Comparison of ENCODE assay signal across 1 cellular context in the genomic region with DNA sequence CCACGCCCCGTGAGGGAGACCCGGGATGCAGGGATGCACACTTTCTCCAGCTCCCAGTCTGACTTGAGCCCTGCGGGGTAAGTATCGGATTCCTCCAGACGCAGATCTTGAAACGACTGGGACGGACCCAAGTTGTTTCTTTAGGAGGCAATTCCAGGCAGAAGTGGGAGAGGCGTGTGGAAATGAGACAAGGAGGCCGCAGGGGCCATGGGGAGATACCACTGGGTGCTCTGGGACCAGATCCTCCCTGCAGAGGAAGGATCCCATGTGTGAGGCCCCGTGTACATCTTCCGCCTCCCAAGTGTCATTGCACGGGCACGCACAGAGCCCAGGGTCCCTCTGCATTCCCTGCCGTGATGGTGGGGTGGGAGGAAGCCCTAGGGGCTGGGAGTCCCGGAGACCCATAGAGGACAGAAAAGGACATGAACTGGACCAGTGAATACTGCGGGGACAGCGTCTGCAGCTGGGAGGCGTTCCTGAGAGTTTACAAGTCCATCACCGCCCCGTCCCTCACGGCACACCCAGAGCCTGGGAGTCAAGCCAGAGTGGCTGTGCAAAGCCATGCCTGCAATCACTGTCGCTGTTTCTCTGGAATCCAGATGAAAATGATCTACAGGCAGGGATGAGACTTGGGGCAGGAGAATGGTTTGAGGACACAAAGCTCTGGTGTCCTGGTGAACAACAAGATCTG.
TF ChIP-seq lines count a peak whose summit lies in the region.

No MANE protein-coding gene starts in this region.

TF ChIP-seq in H1, 55 proteins besides CTCF, POLR2A, EP300 and RAD21 (continued from another document):
- TF ChIP-seq, protein P1, sequence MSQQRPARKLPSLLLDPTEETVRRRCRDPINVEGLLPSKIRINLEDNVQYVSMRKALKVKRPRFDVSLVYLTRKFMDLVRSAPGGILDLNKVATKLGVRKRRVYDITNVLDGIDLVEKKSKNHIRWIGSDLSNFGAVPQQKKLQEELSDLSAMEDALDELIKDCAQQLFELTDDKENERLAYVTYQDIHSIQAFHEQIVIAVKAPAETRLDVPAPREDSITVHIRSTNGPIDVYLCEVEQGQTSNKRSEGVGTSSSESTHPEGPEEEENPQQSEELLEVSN (IDR thresholded peaks at IDR 0.05), result no peak
- TF ChIP-seq RFX5 (IDR thresholded peaks at IDR 0.05; ENCODE audit: borderline replicate concordance, low read depth, low read length) (no peak), TCF12 (IDR thresholded peaks at IDR 0.05; ENCODE audit: low read depth, low read length) (no peak), TAF1 (IDR thresholded peaks at IDR 0.05; ENCODE audit: low read depth, low read length) (no peak), CREB1 (IDR thresholded peaks at IDR 0.05) (no peak), BACH1 (IDR thresholded peaks at IDR 0.05; ENCODE audit: low read length) (no peak), NANOG (IDR thresholded peaks at IDR 0.05; ENCODE audit: insufficient read depth, low read depth, low read length, poor library complexity, severe bottlenecking) (no peak), SIX5 (IDR thresholded peaks at IDR 0.05; ENCODE audit: low read depth, low read length) (no peak)
- TF ChIP-seq, protein P2, sequence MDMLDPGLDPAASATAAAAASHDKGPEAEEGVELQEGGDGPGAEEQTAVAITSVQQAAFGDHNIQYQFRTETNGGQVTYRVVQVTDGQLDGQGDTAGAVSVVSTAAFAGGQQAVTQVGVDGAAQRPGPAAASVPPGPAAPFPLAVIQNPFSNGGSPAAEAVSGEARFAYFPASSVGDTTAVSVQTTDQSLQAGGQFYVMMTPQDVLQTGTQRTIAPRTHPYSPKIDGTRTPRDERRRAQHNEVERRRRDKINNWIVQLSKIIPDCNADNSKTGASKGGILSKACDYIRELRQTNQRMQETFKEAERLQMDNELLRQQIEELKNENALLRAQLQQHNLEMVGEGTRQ (IDR thresholded peaks at IDR 0.05; ENCODE audit: low read length), result no peak
